ENCODE assay signal across 1 cellular context in the genomic region with DNA sequence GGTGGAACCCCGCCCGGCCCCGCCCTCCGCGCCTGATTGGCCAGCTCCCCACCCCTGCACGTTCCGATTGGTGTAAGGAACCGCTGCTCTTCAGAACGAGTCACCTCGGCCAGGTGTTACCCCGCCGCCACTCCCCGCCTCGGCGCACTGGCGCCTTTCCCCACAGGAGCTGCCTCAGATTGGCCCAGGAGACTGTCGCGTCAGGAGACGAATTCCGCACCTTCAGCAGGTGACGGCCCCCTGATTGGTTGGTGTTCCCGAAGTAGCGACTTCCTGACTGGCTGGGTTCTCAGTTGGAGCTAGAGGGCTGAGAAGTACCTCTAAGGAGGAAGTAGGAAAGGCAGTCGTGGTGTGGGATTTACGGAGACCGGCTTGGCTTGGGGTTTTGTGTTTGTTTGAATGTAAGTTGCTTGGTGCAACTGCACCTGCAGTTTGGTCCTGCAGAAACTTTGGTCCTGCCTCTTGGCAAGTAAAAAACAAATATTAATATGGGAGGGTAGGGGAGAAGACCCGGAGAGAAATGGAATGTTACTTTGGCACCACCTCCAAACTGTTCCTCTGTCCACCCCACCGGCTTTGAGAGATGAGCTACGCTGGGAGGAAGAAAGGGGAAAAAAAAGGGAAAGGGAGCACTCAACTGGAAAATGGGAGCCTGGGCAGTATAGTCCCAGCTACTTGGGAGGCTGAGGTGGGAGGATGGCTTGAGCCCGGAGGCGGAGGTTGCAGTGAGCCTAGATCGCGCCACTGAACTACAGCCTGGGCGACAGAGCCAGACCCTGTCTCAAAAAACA.
TF ChIP-seq lines count a peak whose summit lies in the region.

No MANE protein-coding gene starts in this region.

TF ChIP-seq in A549, 52 proteins besides CTCF, POLR2A, EP300 and RAD21 (continued from another document):
- TF ChIP-seq, protein P1, sequence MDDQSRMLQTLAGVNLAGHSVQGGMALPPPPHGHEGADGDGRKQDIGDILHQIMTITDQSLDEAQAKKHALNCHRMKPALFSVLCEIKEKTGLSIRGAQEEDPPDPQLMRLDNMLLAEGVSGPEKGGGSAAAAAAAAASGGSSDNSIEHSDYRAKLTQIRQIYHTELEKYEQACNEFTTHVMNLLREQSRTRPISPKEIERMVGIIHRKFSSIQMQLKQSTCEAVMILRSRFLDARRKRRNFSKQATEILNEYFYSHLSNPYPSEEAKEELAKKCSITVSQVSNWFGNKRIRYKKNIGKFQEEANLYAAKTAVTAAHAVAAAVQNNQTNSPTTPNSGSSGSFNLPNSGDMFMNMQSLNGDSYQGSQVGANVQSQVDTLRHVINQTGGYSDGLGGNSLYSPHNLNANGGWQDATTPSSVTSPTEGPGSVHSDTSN (IDR thresholded peaks at IDR 0.05) = 0 out of 2 replicates have a peak, but pooled peaks have one; percentile 32
- no peak for TF ChIP-seq ZNF302 (CRISPR knock-in tag; IDR thresholded peaks at IDR 0.05)
- no peak for TF ChIP-seq FOSL2 (IDR thresholded peaks at IDR 0.05)
- no peak for TF ChIP-seq FOSL2 (CRISPR knock-in tag; IDR thresholded peaks at IDR 0.05)
- TF ChIP-seq NR3C1 (IDR thresholded peaks at IDR 0.05) = no peak
- TF ChIP-seq HDAC2 (IDR thresholded peaks at IDR 0.05) = 0 out of 2 replicates have a peak, but pooled peaks have one; percentile 35
- no peak for TF ChIP-seq ESRRA (IDR thresholded peaks at IDR 0.05; ENCODE audit: borderline replicate concordance, low read length)
- TF ChIP-seq, protein P2, sequence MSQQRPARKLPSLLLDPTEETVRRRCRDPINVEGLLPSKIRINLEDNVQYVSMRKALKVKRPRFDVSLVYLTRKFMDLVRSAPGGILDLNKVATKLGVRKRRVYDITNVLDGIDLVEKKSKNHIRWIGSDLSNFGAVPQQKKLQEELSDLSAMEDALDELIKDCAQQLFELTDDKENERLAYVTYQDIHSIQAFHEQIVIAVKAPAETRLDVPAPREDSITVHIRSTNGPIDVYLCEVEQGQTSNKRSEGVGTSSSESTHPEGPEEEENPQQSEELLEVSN (IDR thresholded peaks at IDR 0.05; ENCODE audit: borderline replicate concordance, low read depth) = peak; percentile 65; the same call in 1 of the 2 replicates
- TF ChIP-seq HOXB13 (CRISPR knock-in tag; IDR thresholded peaks at IDR 0.05; ENCODE audit: low read depth) = no peak; the same call in 1 of the 2 replicates
- no peak for TF ChIP-seq BHLHE40 (IDR thresholded peaks at IDR 0.05; ENCODE audit: low read depth, low read length)
- peak; percentile 52 for TF ChIP-seq MAFK (IDR thresholded peaks at IDR 0.05; ENCODE audit: partially characterized antibody)
- TF ChIP-seq ZFP36 (IDR thresholded peaks at IDR 0.05; ENCODE audit: borderline replicate concordance, partially characterized antibody) = no peak
- TF ChIP-seq EHMT2 (IDR thresholded peaks at IDR 0.05; ENCODE audit: low read depth) = no peak
